20 cellular contexts compared by ENCODE assay signal in genomic region chr2:142082363-142082762, GRCh38. TPM values are rescaled to one million over a fixed set of nuclear protein-coding genes. Genes with fewer than 3 reads are reported as not detected.
DNase-seq lines count a peak whose midpoint lies in the region; ATAC-seq and TF ChIP-seq lines count a peak whose summit lies in the region.
"Had no signal": no experiment of that assay in that cellular context is flagged by ENCODE, and none has a peak within 500 bp of the region (broad histone marks: within the 10 kb centered on the region; RNA-seq: fewer than 3 reads in every experiment).

No MANE protein-coding gene starts in this region.

- H3K27ac Mint-ChIP-seq in neural progenitor cell, result no peak overlapping the region
- H3K27ac Mint-ChIP-seq in CD4-positive, alpha-beta T cell, result no peak overlapping the region

- no peaks in the 10 kb centered on the region for H3K36me3 ChIP-seq in neural progenitor cell

- H3K9me3 ChIP-seq in neural progenitor cell (ENCODE audit: low read depth), result no peaks in the 10 kb centered on the region
- H3K9me3 ChIP-seq in CD4-positive, alpha-beta T cell (ENCODE audit: control insufficient read depth, low read length), result no peaks in the 10 kb centered on the region

- no peaks in the 10 kb centered on the region for H3K27me3 ChIP-seq in neural progenitor cell
- H3K27me3 ChIP-seq in CD4-positive, alpha-beta T cell (ENCODE audit: control insufficient read depth, insufficient read depth, low read length), result no peaks in the 10 kb centered on the region

- H3K4me1 ChIP-seq in neural progenitor cell, result no peaks in the 10 kb centered on the region

- DNase-seq in DMS53 (lab: John Stamatoyannopoulos, UW) (peak; percentile 0), DMS53 treated with DMSO at 0.1 percent for 48 hours (lab: John Stamatoyannopoulos, UW; ENCODE audit: unreplicated experiment) (no peak), astrocyte of the spinal cord (ENCODE audit: low read depth, low spot score) (peak; percentile 26), neural progenitor cell (ENCODE audit: low spot score) (peak; percentile 6), NCI-H1092 (lab: John Stamatoyannopoulos, UW) (no peak)
- DNase-seq in CD4-positive, alpha-beta T cell, result no peak
- DNase-seq: ACHN, GOT3, HCEC 1CT, IMR-90, KG1, MM.1S, NCI-H1417, NCI-H1694 treated with DMSO at 0.1 percent for 48 hours, NCI-H2227 treated with DMSO at 0.1 percent for 48 hours, NCI-H526 treated with DMSO at 0.1 percent for 48 hours, Right ventricle myocardium superior, RPMI8226 had no signal

- TF ChIP-seq CTCF in astrocyte of the spinal cord (IDR thresholded peaks at IDR 0.05; ENCODE audit: low read depth, low read length) (no peak), neural progenitor cell (IDR thresholded peaks at IDR 0.05) (no peak)
- TF ChIP-seq CTCF in CD4-positive, alpha-beta T cell (IDR thresholded peaks at IDR 0.05), result no peak

- H3K9ac ChIP-seq in neural progenitor cell, result no peak overlapping the region

- H3K4me2 ChIP-seq in neural progenitor cell, result no peak overlapping the region

- no peak overlapping the region for H2AFZ ChIP-seq in neural progenitor cell (replicated peaks)

- peaks cover 7% of the 10 kb centered on the region for H3K4me1 Mint-ChIP-seq in neural progenitor cell
- no peaks in the 10 kb centered on the region for H3K4me1 Mint-ChIP-seq in CD4-positive, alpha-beta T cell (ENCODE audit: low read depth)

- intact Hi-C loops in CD4-positive, alpha-beta T cell (cut with DNase I, micrococcal nuclease), result no loop called here

- no peak overlapping the region for H3K4me3 ChIP-seq in astrocyte of the spinal cord (ENCODE audit: low read depth, low read length)
- no peak overlapping the region for H3K4me3 ChIP-seq in neural progenitor cell

- CTCF ChIA-PET in CD4-positive, alpha-beta T cell (lab: Charles Lee), result no interaction called here

- no peaks in the 10 kb centered on the region for H4K20me1 ChIP-seq in neural progenitor cell (ENCODE audit: low read depth)

- no peak overlapping the region for H3K4me3 Mint-ChIP-seq in neural progenitor cell
- no peak overlapping the region for H3K4me3 Mint-ChIP-seq in CD4-positive, alpha-beta T cell

- no peaks in the 10 kb centered on the region for H3K27me3 Mint-ChIP-seq in neural progenitor cell (ENCODE audit: insufficient read depth, low read depth)
- H3K27me3 Mint-ChIP-seq in CD4-positive, alpha-beta T cell, result no peaks in the 10 kb centered on the region

- in situ Hi-C loops in astrocyte of the spinal cord (cut with HindIII; ENCODE audit: low sequenced_read_pairs), result no loop called here

- no peak overlapping the region for H3K27ac ChIP-seq in neural progenitor cell
- no peak overlapping the region for H3K27ac ChIP-seq in CD4-positive, alpha-beta T cell (ENCODE audit: low read depth, low read length)
- H3K27ac ChIP-seq: 22Rv1 had no signal

- no peaks in the 10 kb centered on the region for H3F3A ChIP-seq in neural progenitor cell (ENCODE audit: low read depth)

- no peak for ATAC-seq in CD4-positive, alpha-beta T cell (ENCODE audit: poor library complexity)
- ATAC-seq in GM19328 (IDR thresholded peaks at IDR 0.05; ENCODE audit: unreplicated experiment), result no peak

- no peaks in the 10 kb centered on the region for H3K36me3 Mint-ChIP-seq in neural progenitor cell
- no peaks in the 10 kb centered on the region for H3K36me3 Mint-ChIP-seq in CD4-positive, alpha-beta T cell (ENCODE audit: low read depth)

- POLR2A ChIA-PET in CD4-positive, alpha-beta T cell (lab: Charles Lee), result no interaction called here

- H3K79me2 ChIP-seq in neural progenitor cell (ENCODE audit: low read depth), result no peaks in the 10 kb centered on the region

- no peaks in the 10 kb centered on the region for H3K9me3 Mint-ChIP-seq in neural progenitor cell
- H3K9me3 Mint-ChIP-seq in CD4-positive, alpha-beta T cell, result peaks cover 13% of the 10 kb centered on the region

RNA-seq across cellular contexts. Expression of gene LRP1B, which starts 48.5 kb away (rescaled TPM):
- 0.09 TPM in 1 of 2 replicates, not detected in the other for total RNA-seq in neural progenitor cell (ENCODE audit: low replicate concordance)
- total RNA-seq in CD4-positive, alpha-beta T cell, result not detected

Comparison
In these comparisons a context has a peak if more than half of its experiments do, and no peak if none do; other contexts are left out.
1. DNase-seq: peak in DMS53 (single experiment), astrocyte of the spinal cord (single experiment) and neural progenitor cell (single experiment); none in DMS53 treated with DMSO at 0.1 percent for 48 hours (single experiment), CD4-positive, alpha-beta T cell (0 of 10) and NCI-H1092 (single experiment).